ENCODE assay signal across 10 cellular contexts in the genomic region with DNA sequence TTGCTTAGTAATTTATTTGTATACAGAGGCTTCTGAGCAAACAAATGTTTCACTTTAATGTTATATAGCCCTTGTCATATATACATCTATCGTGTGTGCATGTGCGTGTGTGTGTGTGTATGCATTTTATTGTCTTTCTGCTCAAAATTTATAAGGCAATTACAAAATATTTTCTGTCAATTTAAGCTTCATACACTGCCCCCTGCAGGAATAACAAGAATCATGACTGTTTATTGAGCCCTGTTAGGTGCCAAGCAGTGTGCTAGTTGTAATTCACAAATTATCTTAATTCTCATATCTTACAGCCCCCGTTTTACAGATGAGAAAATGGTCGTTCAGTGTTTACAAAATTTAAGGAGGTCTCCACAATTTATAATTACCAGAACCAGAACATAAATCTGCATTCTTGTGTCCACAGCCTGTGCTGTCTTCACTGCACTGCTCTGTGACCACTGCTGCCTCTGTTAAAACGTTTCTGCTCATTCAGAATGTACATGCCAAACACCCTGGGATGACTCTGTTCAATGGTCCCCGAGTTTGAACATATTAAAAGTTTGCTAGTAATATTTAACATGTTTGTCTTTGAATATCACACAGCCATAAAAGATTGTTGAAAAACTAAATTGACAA.
DNase-seq lines count a peak whose midpoint lies in the region; ATAC-seq, FAIRE-seq and TF ChIP-seq lines count a peak whose summit lies in the region.
"Had no signal": no experiment of that assay in that cellular context is flagged by ENCODE, and none has a peak within 500 bp of the region (broad histone marks: within the 10 kb centered on the region; RNA-seq: fewer than 3 reads in every experiment).

No MANE protein-coding gene starts in this region.

- H3K27me3 Mint-ChIP-seq in endothelial cell (ENCODE audit: unreplicated experiment) = no peaks in the 10 kb centered on the region

- no peak overlapping the region for H3K4me3 ChIP-seq in pancreas

- H3K4me1 Mint-ChIP-seq in endothelial cell (ENCODE audit: unreplicated experiment) = peaks cover 2% of the 10 kb centered on the region

- WGBS in pancreas, 2 donors = 19 to 23% methylated on average over 6 of the region's 6 CpGs

- H3K36me3 Mint-ChIP-seq in endothelial cell (ENCODE audit: low read depth, unreplicated experiment) = no peaks in the 10 kb centered on the region

- H3K4me3 Mint-ChIP-seq in endothelial cell (ENCODE audit: unreplicated experiment) = no peak overlapping the region

- DNase-seq in GM10266 (ENCODE audit: extremely low spot score) (no peak), NCI-H460 (ENCODE audit: extremely low read depth, low read depth) (peak; percentile 19), endothelial cell (ENCODE audit: low spot score) (no peak), pancreas (no peak), GF-D8 (lab: John Stamatoyannopoulos, UW) (no peak), ecto neural progenitor cell (ENCODE audit: low spot score) (no peak), T1000 (lab: John Stamatoyannopoulos, UW) (no peak)
- DNase-seq: NCI-H526 had no signal

- H3K27me3 ChIP-seq in pancreas = no peaks in the 10 kb centered on the region

- H3K27ac ChIP-seq in pancreas = no peak overlapping the region

- peak in 1 of 4 donors; percentile 34 for ATAC-seq in pancreas
- no peak for ATAC-seq in HG03280 (IDR thresholded peaks at IDR 0.05; ENCODE audit: unreplicated experiment)
- ATAC-seq: sciatic nerve had no signal

- no peak overlapping the region for H3K27ac Mint-ChIP-seq in endothelial cell (ENCODE audit: unreplicated experiment)

- H3K4me1 ChIP-seq in pancreas = no peaks in the 10 kb centered on the region

- H3K9me3 ChIP-seq in pancreas = no peaks in the 10 kb centered on the region

- intact Hi-C loops in pancreas (cut with DNase I) = no loop called here

- H3K36me3 ChIP-seq in pancreas = no peaks in the 10 kb centered on the region

- no peak for FAIRE-seq in pancreas (lab: Jason Lieb, UNC)

- H3K9me3 Mint-ChIP-seq in endothelial cell (ENCODE audit: unreplicated experiment) = no peaks in the 10 kb centered on the region

- TF ChIP-seq CTCF in GM10266 (IDR thresholded peaks at IDR 0.05; ENCODE audit: control insufficient read depth, insufficient read depth, low read depth, missing control alignments) (peak; percentile 45), endothelial cell (IDR thresholded peaks at IDR 0.05; ENCODE audit: unreplicated experiment) (peak; percentile 54), pancreas (IDR thresholded peaks at IDR 0.05) (peak in 3 of 4 donors; percentile 9 to 20 (median 17))
